In genomic region chr2:59909147-59909546, GRCh38 we compare ENCODE assay signal across 1 cellular context.
TF ChIP-seq lines count a peak whose summit lies in the region.

No MANE protein-coding gene starts in this region.

TF ChIP-seq in GM23338, 12 proteins besides CTCF, POLR2A, EP300 and RAD21 (continued from another document):
- TF ChIP-seq ZNF462 (CRISPR knock-in tag; IDR thresholded peaks at IDR 0.05) = no peak
